ENCODE assay signal across 8 cellular contexts in the genomic region with DNA sequence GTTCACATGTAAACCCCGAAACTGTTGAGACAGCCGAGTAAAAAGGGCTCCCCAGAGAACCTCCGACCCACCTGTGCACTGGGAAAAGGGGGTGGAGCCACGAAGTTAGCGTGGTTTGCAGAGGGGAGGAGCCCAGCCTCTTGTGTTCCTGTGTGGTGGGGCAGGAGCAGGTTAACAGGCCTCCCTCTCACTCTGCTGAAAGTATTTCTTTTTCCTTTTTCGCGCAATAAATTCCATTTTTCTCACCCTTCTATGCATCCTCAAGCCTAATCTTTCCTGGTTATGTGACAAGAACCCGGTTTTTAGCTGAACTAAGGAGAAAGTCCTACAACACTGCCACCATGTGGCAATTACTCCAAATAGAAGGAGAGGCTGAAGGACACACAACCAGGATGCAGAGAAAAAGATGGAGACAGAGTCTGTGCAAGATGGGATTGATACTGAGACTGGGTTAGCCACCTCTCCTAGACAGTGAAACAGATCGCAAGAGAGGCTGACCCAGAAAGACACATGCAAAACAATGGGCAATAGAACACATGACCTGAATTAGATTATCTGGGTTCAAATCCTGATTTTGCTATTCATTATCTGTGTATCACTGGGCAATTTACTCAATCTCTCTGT.
DNase-seq lines count a peak whose midpoint lies in the region; ATAC-seq and TF ChIP-seq lines count a peak whose summit lies in the region.

No MANE protein-coding gene starts in this region.

- no peaks in the 10 kb centered on the region for H3K9me3 ChIP-seq in RWPE2 (ENCODE audit: severe bottlenecking)
- H3K9me3 ChIP-seq in right cardiac atrium (ENCODE audit: control insufficient read depth, low read length), result no peaks in the 10 kb centered on the region

- ATAC-seq in GM21723 (IDR thresholded peaks at IDR 0.05; ENCODE audit: unreplicated experiment) (peak; percentile 90), RWPE2 (ENCODE audit: low read depth) (peak; percentile 98), right cardiac atrium (peak; percentile 59 to 78)

- H3K4me1 ChIP-seq in RWPE2 (ENCODE audit: insufficient read depth, poor library complexity, severe bottlenecking), result no peaks in the 10 kb centered on the region
- H3K4me1 ChIP-seq in right cardiac atrium (ENCODE audit: control insufficient read depth, insufficient read depth, low read length), result no peaks in the 10 kb centered on the region

- no peaks in the 10 kb centered on the region for H3K36me3 ChIP-seq in RWPE2 (ENCODE audit: low read depth)

- H3K4me3 ChIP-seq in RWPE2 (ENCODE audit: severe bottlenecking), result peak overlapping the region; percentile 34
- H3K4me3 ChIP-seq in right cardiac atrium (ENCODE audit: low read length), result peak overlapping the region; percentile 16
- peak overlapping the region; percentile 53 for H3K4me3 ChIP-seq in retinal pigment epithelial cell (ENCODE audit: low read length)

- H3K27ac ChIP-seq in RWPE2 (ENCODE audit: poor library complexity, severe bottlenecking) (no peak overlapping the region), right cardiac atrium (ENCODE audit: low read length) (no peak overlapping the region)

- TF ChIP-seq CTCF in RWPE2 (IDR thresholded peaks at IDR 0.05; ENCODE audit: poor library complexity, severe bottlenecking), result peak; percentile 82
- peak; percentile 80 for TF ChIP-seq CTCF in retinal pigment epithelial cell (conservative IDR thresholded peaks at IDR 0.05; ENCODE audit: low read depth, low read length)

- DNase-seq in ELF-1 (ENCODE audit: low read depth, low spot score) (peak; percentile 71), LoVo (ENCODE audit: low spot score) (peak; percentile 62), RWPE2 (ENCODE audit: low spot score) (peak; percentile 63), amniotic stem cell (lab: John Stamatoyannopoulos, UW) (peak; percentile 39), right cardiac atrium (peak in 1 of 3 donors; percentile 14), retinal pigment epithelial cell (ENCODE audit: low read depth) (no peak)
- DNase-seq in activated CD4-positive, CD25-positive, alpha-beta regulatory T cell treated with anti-CD3 and anti-CD28 coated beads, Interleukin-2, amount 50 U/mL, for 72 hours, result no peak

- intact Hi-C loops in right cardiac atrium (cut with DNase I), result loop anchor here in 3 of 4 donors (5.0 to 10.0 kb wide), 3 partner anchors 467 to 734 kb away; no protein-coding TSS in a partner anchor

- H3K27me3 ChIP-seq in RWPE2 (ENCODE audit: insufficient read depth, poor library complexity, severe bottlenecking), result peaks cover 4% of the 10 kb centered on the region
- no peaks in the 10 kb centered on the region for H3K27me3 ChIP-seq in right cardiac atrium (ENCODE audit: control insufficient read depth, insufficient read depth)

- 2% methylated on average over 9 of the region's 9 CpGs for WGBS in right cardiac atrium

Comparison
In these comparisons a context has a peak if more than half of its experiments do, and no peak if none do; other contexts are left out.
1. DNase-seq: peak in ELF-1 (single experiment), LoVo (single experiment), RWPE2 (single experiment) and amniotic stem cell (single experiment); none in retinal pigment epithelial cell (single experiment) and activated CD4-positive, CD25-positive, alpha-beta regulatory T cell treated with anti-CD3 and anti-CD28 coated beads, Interleukin-2, amount 50 U/mL, for 72 hours (single experiment).
2. Peak in every context shown above with its lines, with median percentiles within 50 percentile points of each other: ATAC-seq and H3K4me3 ChIP-seq.